ENCODE assay signal across 15 cellular contexts in the genomic region with DNA sequence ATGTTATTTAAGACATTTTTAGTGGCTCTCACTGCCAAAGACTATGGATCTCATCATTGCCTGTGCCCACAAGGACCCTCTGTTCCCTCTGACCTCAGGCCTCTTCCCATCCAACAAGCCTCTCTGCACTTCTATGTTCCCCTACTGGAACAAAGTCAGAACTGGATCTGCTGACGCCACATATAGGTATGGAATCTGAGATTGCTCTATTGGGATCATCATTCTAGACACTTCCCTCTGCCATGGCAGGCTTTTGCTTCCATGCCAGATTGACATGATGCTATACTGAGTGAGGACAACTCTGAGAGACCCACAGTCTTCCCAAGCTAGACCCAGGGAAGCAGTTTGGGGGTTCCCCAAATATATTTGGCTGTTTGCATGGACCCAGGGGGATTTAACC.
DNase-seq lines count a peak whose midpoint lies in the region; ATAC-seq and TF ChIP-seq lines count a peak whose summit lies in the region.
"Had no signal": no experiment of that assay in that cellular context is flagged by ENCODE, and none has a peak within 500 bp of the region (broad histone marks: within the 10 kb centered on the region; RNA-seq: fewer than 3 reads in every experiment).

No MANE protein-coding gene starts in this region.

- no peaks in the 10 kb centered on the region for H3K27me3 ChIP-seq in esophagus muscularis mucosa

- CTCF ChIA-PET in activated CD4-positive, alpha-beta T cell treated with anti-CD3 and anti-CD28 coated beads, Interleukin-2, amount 10 ng/mL, durations not matched to agents 7 days and 5 days (lab: Charles Lee) = no interaction called here

- ATAC-seq in HG02571 (IDR thresholded peaks at IDR 0.05; ENCODE audit: unreplicated experiment) = no peak
- ATAC-seq: HCT116 had no signal

- peaks cover 0 to 7% (median under 1%) of the 10 kb centered on the region in 4 donors for H3K4me1 ChIP-seq in esophagus muscularis mucosa

- TF ChIP-seq POLR2A in esophagus muscularis mucosa (IDR thresholded peaks at IDR 0.05; ENCODE audit: low read depth) = no peak

- peaks cover 3% of the 10 kb centered on the region for H3K36me3 Mint-ChIP-seq in activated CD4-positive, alpha-beta T cell treated with anti-CD3 and anti-CD28 coated beads, Interleukin-2, amount 10 ng/mL, durations not matched to agents 7 days and 5 days (ENCODE audit: low read depth)

- no peak overlapping the region for H3K27ac Mint-ChIP-seq in activated CD4-positive, alpha-beta T cell treated with anti-CD3 and anti-CD28 coated beads, Interleukin-2, amount 10 ng/mL, durations not matched to agents 7 days and 5 days
- H3K27ac Mint-ChIP-seq: CD4-positive, alpha-beta T cell; HFFc6 had no signal

- POLR2A ChIA-PET in activated CD4-positive, alpha-beta T cell treated with anti-CD3 and anti-CD28 coated beads, Interleukin-2, amount 10 ng/mL, durations not matched to agents 7 days and 5 days (lab: Charles Lee) = no interaction called here

- peaks cover 0 to 9% (median 7%) of the 10 kb centered on the region in 4 donors for H3K9me3 ChIP-seq in esophagus muscularis mucosa

- DNase-seq in esophagus muscularis mucosa (ENCODE audit: extremely low spot score) (peak; percentile 70), OCI-M2 (lab: John Stamatoyannopoulos, UW; ENCODE audit: unreplicated experiment) (no peak)
- DNase-seq in activated CD4-positive, alpha-beta T cell treated with anti-CD3 and anti-CD28 coated beads, Interleukin-2, amount 10 ng/mL, durations not matched to agents 7 days and 5 days = no peak
- DNase-seq: AML-193; Caco-2; CD4-positive, alpha-beta T cell; GM23248; H7; HFFc6; IMR-90 had no signal

- H3K4me3 ChIP-seq in esophagus muscularis mucosa = no peak overlapping the region
- H3K4me3 ChIP-seq: GM23248 had no signal

- no peak for TF ChIP-seq EP300 in esophagus muscularis mucosa (IDR thresholded peaks at IDR 0.05)

- H3K27me3 Mint-ChIP-seq in activated CD4-positive, alpha-beta T cell treated with anti-CD3 and anti-CD28 coated beads, Interleukin-2, amount 10 ng/mL, durations not matched to agents 7 days and 5 days = peaks cover 2% of the 10 kb centered on the region

- no peaks in the 10 kb centered on the region for H3K36me3 ChIP-seq in esophagus muscularis mucosa

- TF ChIP-seq CTCF in esophagus muscularis mucosa (IDR thresholded peaks at IDR 0.05) = no peak

- H3K4me3 Mint-ChIP-seq in activated CD4-positive, alpha-beta T cell treated with anti-CD3 and anti-CD28 coated beads, Interleukin-2, amount 10 ng/mL, durations not matched to agents 7 days and 5 days = no peak overlapping the region
- H3K4me3 Mint-ChIP-seq: CD4-positive, alpha-beta T cell; HFFc6 had no signal

- H3K4me1 Mint-ChIP-seq in activated CD4-positive, alpha-beta T cell treated with anti-CD3 and anti-CD28 coated beads, Interleukin-2, amount 10 ng/mL, durations not matched to agents 7 days and 5 days = peaks cover 5% of the 10 kb centered on the region

- WGBS in esophagus muscularis mucosa = 80% methylated on average over 1 of the region's 1 CpG

- peaks cover 25% of the 10 kb centered on the region for H3K9me3 Mint-ChIP-seq in activated CD4-positive, alpha-beta T cell treated with anti-CD3 and anti-CD28 coated beads, Interleukin-2, amount 10 ng/mL, durations not matched to agents 7 days and 5 days

- intact Hi-C loops in esophagus muscularis mucosa (cut with DNase I) = no loop called here

- H3K27ac ChIP-seq in angular gyrus (ENCODE audit: low read depth, low read length) (peak overlapping the region; percentile 27), esophagus muscularis mucosa (replicated peaks in 1 of 4) (no peak overlapping the region), temporal lobe (ENCODE audit: low read depth, low read length) (peak overlapping the region; percentile 9)
- H3K27ac ChIP-seq: C4-2B, GM23248 had no signal

Comparison
In these comparisons a context has a peak if more than half of its experiments do, and no peak if none do; other contexts are left out.
1. H3K27ac ChIP-seq: peak in angular gyrus (single experiment) and temporal lobe (single experiment); none in esophagus muscularis mucosa (0 of 4).